Comparison of ENCODE assay signal across 8 cellular contexts in genomic region chr5:154190652-154191304, GRCh38. TPM values are rescaled to one million over a fixed set of nuclear protein-coding genes. Genes with fewer than 3 reads are reported as not detected.
DNase-seq lines count a peak whose midpoint lies in the region; ATAC-seq and TF ChIP-seq lines count a peak whose summit lies in the region.

Gene GALNT10 (plus strand): TSS chr5:154190733. CDS start chr5:154190867, 134 bp downstream.

- H3K36me3 ChIP-seq in H7 (replicated peaks; ENCODE audit: control insufficient read depth, insufficient read depth, low read length) = no peaks in the 10 kb centered on the region
- no peaks in the 10 kb centered on the region for H3K36me3 ChIP-seq in effector memory CD4-positive, alpha-beta T cell (ENCODE audit: control insufficient read depth, insufficient read depth, low read length)
- H3K36me3 ChIP-seq in lower lobe of right lung = no peaks in the 10 kb centered on the region

- H3K27ac ChIP-seq in VCaP (peak within 1 kb of the TSS; percentile 88), lower lobe of right lung (peak within 1 kb of the TSS; percentile 83)
- peak within 1 kb of the TSS; percentile 69 for H3K27ac ChIP-seq in effector memory CD4-positive, alpha-beta T cell (ENCODE audit: insufficient read depth, low read length, poor library complexity, severe bottlenecking)

- peak within 1 kb of the TSS; percentile 72 for H3K4me3 ChIP-seq in H7 (ENCODE audit: insufficient read depth, low read depth, low read length)
- peak within 1 kb of the TSS; percentile 86 for H3K4me3 ChIP-seq in effector memory CD4-positive, alpha-beta T cell (ENCODE audit: insufficient read depth, low read depth, low read length, poor library complexity, severe bottlenecking)
- H3K4me3 ChIP-seq in lower lobe of right lung = peak within 1 kb of the TSS; percentile 100

- H3K27me3 ChIP-seq in H7 (ENCODE audit: control insufficient read depth, insufficient read depth, low read length) = peaks cover 28% of the 10 kb centered on the region
- no peaks in the 10 kb centered on the region for H3K27me3 ChIP-seq in effector memory CD4-positive, alpha-beta T cell (replicated peaks; ENCODE audit: control insufficient read depth, insufficient read depth, low read length, poor library complexity, severe bottlenecking)
- H3K27me3 ChIP-seq in lower lobe of right lung (ENCODE audit: low read depth) = no peaks in the 10 kb centered on the region

- intact Hi-C loops in lower lobe of right lung (cut with DNase I) = no loop called here

- ATAC-seq in lower lobe of right lung = peak; percentile 68 to 69

- peaks cover 21% of the 10 kb centered on the region for H3K4me1 ChIP-seq in effector memory CD4-positive, alpha-beta T cell (ENCODE audit: control insufficient read depth, insufficient read depth, low read length, poor library complexity, severe bottlenecking)
- peaks cover 46% of the 10 kb centered on the region for H3K4me1 ChIP-seq in lower lobe of right lung

- DNase-seq in activated naive CD4-positive, alpha-beta T cell (lab: John Stamatoyannopoulos, UW) = peak; percentile 12 to 72 (median 38)
- DNase-seq in activated naive CD4-positive, alpha-beta T cell treated with Interleukin-2 at 50 U/mL for 16 hours = no peak
- peak; percentile 35 for DNase-seq in H7
- DNase-seq in Kasumi-1 (lab: John Stamatoyannopoulos, UW) = peak; percentile 39 to 43
- peak in 1 of 3 donors; percentile 43 for DNase-seq in effector memory CD4-positive, alpha-beta T cell
- peak; percentile 80 for DNase-seq in lower lobe of right lung
- peak; percentile 28 to 56 for DNase-seq in stimulated activated CD8-positive, alpha-beta memory T cell treated with anti-CD3 and anti-CD28 coated beads, Interleukin-2, amount 100 ng/mL, for 48 hours (ENCODE audit: low read depth in 2 of 2)

- TF ChIP-seq CTCF in VCaP (conservative IDR thresholded peaks at IDR 0.05) = no peak
- TF ChIP-seq CTCF in lower lobe of right lung (IDR thresholded peaks at IDR 0.05) = no peak

- no peaks in the 10 kb centered on the region for H3K9me3 ChIP-seq in effector memory CD4-positive, alpha-beta T cell (ENCODE audit: control insufficient read depth, low read length)
- no peaks in the 10 kb centered on the region for H3K9me3 ChIP-seq in lower lobe of right lung

RNA-seq across cellular contexts. Expression of gene GALNT10, which starts in this region (rescaled TPM):
- total RNA-seq in H7 (2014; rRNA removed; shearing (Covaris generic)) = 13.8 and 16.3 TPM in 2 replicates
- 57.6 TPM for total RNA-seq in lower lobe of right lung
